Comparison of ENCODE assay signal across 8 cellular contexts in the genomic region with DNA sequence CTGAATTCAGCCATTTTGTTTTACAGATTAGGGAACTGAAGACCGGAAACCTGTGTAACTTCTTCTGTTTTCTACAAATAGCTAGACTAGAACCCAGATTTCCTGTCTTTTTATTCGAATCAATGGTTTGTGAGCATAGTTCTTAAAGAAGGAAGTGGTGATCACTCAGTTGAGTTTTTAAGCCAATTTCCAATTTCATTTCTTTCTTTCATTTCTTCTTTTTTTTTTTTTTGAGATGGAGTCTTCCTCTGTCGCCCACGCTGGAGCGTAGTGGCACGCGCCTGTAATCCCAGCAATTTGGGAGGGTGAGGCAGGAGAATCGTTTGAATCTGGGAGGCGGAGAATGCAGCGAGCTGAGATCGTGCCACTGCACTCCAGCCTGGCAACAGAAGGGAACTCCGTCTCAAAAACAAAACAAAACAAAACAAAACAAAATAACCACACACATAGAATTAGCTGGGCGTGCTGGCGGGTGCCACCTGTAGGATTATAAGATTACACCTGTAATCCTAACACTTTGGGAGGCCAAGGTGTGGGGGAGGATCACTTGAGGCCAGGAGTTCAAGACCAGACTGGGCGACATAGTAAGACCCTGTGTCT. TPM values are rescaled to one million over a fixed set of nuclear protein-coding genes. Genes with fewer than 3 reads are reported as not detected.
DNase-seq lines count a peak whose midpoint lies in the region; ATAC-seq and TF ChIP-seq lines count a peak whose summit lies in the region.

No MANE protein-coding gene starts in this region.

- H3K4me3 ChIP-seq in uterus, result no peak overlapping the region

- peak; percentile 28 for DNase-seq in activated CD4-positive, alpha-beta T cell treated with anti-CD3 and anti-CD28 coated beads for 1 hour
- DNase-seq in natural killer cell (no peak), 8988T (no peak), NCI-H1930 (lab: John Stamatoyannopoulos, UW) (no peak), uterus (no peak)

- TF ChIP-seq POLR2A in uterus (IDR thresholded peaks at IDR 0.05), result no peak

- H3K27me3 ChIP-seq in uterus, result no peaks in the 10 kb centered on the region

- ATAC-seq in GM18511 (IDR thresholded peaks at IDR 0.05; ENCODE audit: unreplicated experiment) (peak; percentile 46), HG03175 (IDR thresholded peaks at IDR 0.05; ENCODE audit: unreplicated experiment) (peak; percentile 34), natural killer cell (peak in 2 of 3 donors; percentile 0 to 3), HG02970 (IDR thresholded peaks at IDR 0.05; ENCODE audit: low FRiP score, unreplicated experiment) (no peak)

- no peaks in the 10 kb centered on the region for H3K4me1 ChIP-seq in uterus

- intact Hi-C loops in natural killer cell (cut with micrococcal nuclease), result no loop called here
- intact Hi-C loops in uterus (cut with DNase I; ENCODE audit: low total_unique reads), result no loop called here

- no peaks in the 10 kb centered on the region for H3K9me3 Mint-ChIP-seq in natural killer cell

- no peak overlapping the region for H3K27ac ChIP-seq in uterus

- H3K4me3 Mint-ChIP-seq in natural killer cell, result peak overlapping the region; percentile 89

- H3K4me1 Mint-ChIP-seq in natural killer cell, result peaks cover 13% of the 10 kb centered on the region in 2 donors

- H3K27ac Mint-ChIP-seq in natural killer cell, result peak overlapping the region in 1 of 2 donors; percentile 97

- H3K36me3 ChIP-seq in uterus, result no peaks in the 10 kb centered on the region

- no peaks in the 10 kb centered on the region for H3K9me3 ChIP-seq in uterus

- no peaks in the 10 kb centered on the region for H3K36me3 Mint-ChIP-seq in natural killer cell

- H3K27me3 Mint-ChIP-seq in natural killer cell (ENCODE audit: low read depth in 2 of 2), result no peaks in the 10 kb centered on the region

- no peak for TF ChIP-seq CTCF in natural killer cell (IDR thresholded peaks at IDR 0.05)
- no peak for TF ChIP-seq CTCF in uterus (IDR thresholded peaks at IDR 0.05)

RNA-seq across cellular contexts. Expression of a gene that starts 3.0 kb away (rescaled TPM):
- 100 to 1,000 TPM; 295 to 324 (median 296) TPM for total RNA-seq in natural killer cell
- total RNA-seq in uterus, result 100 to 1,000 TPM in 3 of 4 donors, 10 to 100 TPM in 1; 31.0 to 141 (median 134) TPM

RNA-seq across cellular contexts. Expression of a gene that starts 18.6 kb away (rescaled TPM):
- total RNA-seq in natural killer cell (10 to 100 TPM; 18.1 to 34.8 (median 29.5) TPM), uterus (10 to 100 TPM in 3 of 4 donors, 1 to 10 TPM in 1; 7.4 to 81.5 (median 38.3) TPM)
